In the genomic region with DNA sequence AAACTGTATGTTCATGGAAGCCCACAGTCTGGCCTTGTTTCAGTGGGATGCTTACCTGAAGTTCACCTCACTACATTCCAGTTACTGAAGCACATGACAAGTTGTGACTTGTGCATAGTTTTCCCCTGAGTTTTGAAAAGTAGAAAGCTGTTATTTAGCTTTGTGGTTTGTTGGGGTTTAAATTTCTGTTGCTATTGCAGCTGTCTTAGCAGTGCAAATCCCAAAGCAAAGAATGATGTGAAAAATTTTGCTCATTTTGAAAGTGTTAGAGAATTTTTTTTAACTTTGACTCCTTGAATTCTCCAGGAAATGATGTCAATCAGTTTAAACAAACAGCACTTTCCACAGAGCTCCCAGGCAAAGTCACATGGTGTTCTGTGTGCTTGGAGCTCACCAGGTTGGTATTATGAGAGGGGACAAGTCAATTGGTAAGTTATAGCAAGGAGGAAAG, we compare ENCODE assay signal across 10 cellular contexts.
DNase-seq lines count a peak whose midpoint lies in the region; ATAC-seq and TF ChIP-seq lines count a peak whose summit lies in the region.
"Had no signal": no experiment of that assay in that cellular context is flagged by ENCODE, and none has a peak within 500 bp of the region (broad histone marks: within the 10 kb centered on the region; RNA-seq: fewer than 3 reads in every experiment).

No MANE protein-coding gene starts in this region.

- no peak overlapping the region; the same call in 1 of the 2 replicates for H3K4me3 ChIP-seq in GM23248
- no peak overlapping the region for H3K4me3 ChIP-seq in RWPE2 (ENCODE audit: severe bottlenecking)
- H3K4me3 ChIP-seq in fibroblast of pulmonary artery (replicated peaks; ENCODE audit: low read depth, low read length) = no peak overlapping the region
- no peak overlapping the region for H3K4me3 ChIP-seq in retinal pigment epithelial cell (ENCODE audit: low read length)
- H3K4me3 ChIP-seq: body of pancreas had no signal

- no peaks in the 10 kb centered on the region for H3K9me2 ChIP-seq in GM23248 (ENCODE audit: insufficient read depth)

- DNase-seq in GM23248 = peak; percentile 60
- DNase-seq in RWPE2 (ENCODE audit: low spot score) = no peak
- peak; percentile 37 for DNase-seq in fibroblast of pulmonary artery (ENCODE audit: low read depth)
- peak; percentile 68 for DNase-seq in retinal pigment epithelial cell (ENCODE audit: low read depth)
- no peak for DNase-seq in middle frontal gyrus (ENCODE audit: extremely low spot score, low spot score)
- no peak for DNase-seq in NCI-H2227 treated with DMSO at 0.1 percent for 48 hours (lab: John Stamatoyannopoulos, UW)
- DNase-seq: NCI-H526 treated with DMSO at 0.1 percent for 48 hours had no signal

- no peak for TF ChIP-seq CTCF in RWPE2 (IDR thresholded peaks at IDR 0.05; ENCODE audit: poor library complexity, severe bottlenecking)
- no peak for TF ChIP-seq CTCF in fibroblast of pulmonary artery (IDR thresholded peaks at IDR 0.05; ENCODE audit: low read length, missing control alignments)
- TF ChIP-seq CTCF in retinal pigment epithelial cell (conservative IDR thresholded peaks at IDR 0.05; ENCODE audit: low read depth, low read length) = no peak

- no peaks in the 10 kb centered on the region for H3K27me3 ChIP-seq in GM23248 (replicated peaks; ENCODE audit: insufficient read depth)
- H3K27me3 ChIP-seq in RWPE2 (ENCODE audit: insufficient read depth, poor library complexity, severe bottlenecking) = no peaks in the 10 kb centered on the region
- H3K27me3 ChIP-seq: body of pancreas had no signal

- 0 out of 2 replicates have a peak overlapping the region, but pooled peaks have one; percentile 32 for H3K9ac ChIP-seq in GM23248

- H3K36me3 ChIP-seq in GM23248 (ENCODE audit: low read depth) (no peaks in the 10 kb centered on the region), RWPE2 (ENCODE audit: low read depth) (no peaks in the 10 kb centered on the region)

- H4K20me1 ChIP-seq in GM23248 (ENCODE audit: insufficient read depth) = no peaks in the 10 kb centered on the region

- H3F3A ChIP-seq in GM23248 (ENCODE audit: insufficient read depth) = peaks cover 41% of the 10 kb centered on the region

- H3K27ac ChIP-seq in GM23248 (peak overlapping the region; percentile 78), RWPE2 (ENCODE audit: poor library complexity, severe bottlenecking) (peak overlapping the region; percentile 86)
- H3K27ac ChIP-seq: body of pancreas, HL-60 had no signal

- in situ Hi-C loops in GM23248 (cut with MboI) = no loop called here

- H3K9me3 ChIP-seq in GM23248 (ENCODE audit: low read depth) (no peaks in the 10 kb centered on the region), RWPE2 (ENCODE audit: severe bottlenecking) (no peaks in the 10 kb centered on the region)

- H3K4me1 ChIP-seq in GM23248 (ENCODE audit: insufficient read depth) = peaks cover 41% of the 10 kb centered on the region
- peaks cover 26% of the 10 kb centered on the region for H3K4me1 ChIP-seq in RWPE2 (ENCODE audit: insufficient read depth, poor library complexity, severe bottlenecking)
- H3K4me1 ChIP-seq: body of pancreas had no signal

- peak overlapping the region; percentile 69 for H3K4me2 ChIP-seq in GM23248 (ENCODE audit: unreplicated experiment)

- H2AFZ ChIP-seq in GM23248 = 0 out of 2 replicates have a peak overlapping the region, but pooled peaks have one; percentile 50

- ATAC-seq in RWPE2 (ENCODE audit: low read depth) (peak; percentile 86), GM19452 (IDR thresholded peaks at IDR 0.05; ENCODE audit: unreplicated experiment) (no peak)
- ATAC-seq: body of pancreas had no signal

- no peaks in the 10 kb centered on the region for H3K79me2 ChIP-seq in GM23248 (ENCODE audit: insufficient read depth)

Comparison
In these comparisons a context has a peak if more than half of its experiments do, and no peak if none do; other contexts are left out.
1. DNase-seq: peak in GM23248 (single experiment), fibroblast of pulmonary artery (single experiment) and retinal pigment epithelial cell (single experiment); none in RWPE2 (single experiment), middle frontal gyrus (single experiment) and NCI-H2227 treated with DMSO at 0.1 percent for 48 hours (single experiment).